ENCODE assay signal across 1 cellular context in genomic region chr1:44780583-44781121, GRCh38.
A peak's percentile ranks its signal among the peaks of the same experiment; 100 is the strongest.
TF ChIP-seq lines count a peak whose summit lies in the region.

No MANE protein-coding gene starts in this region.

TF ChIP-seq in H1, 55 proteins besides CTCF, POLR2A, EP300 and RAD21:
- no peak for TF ChIP-seq CHD1 (IDR thresholded peaks at IDR 0.05; ENCODE audit: low read depth, low read length)
- TF ChIP-seq POU5F1 (IDR thresholded peaks at IDR 0.05; ENCODE audit: low read depth, low read length) = no peak
- TF ChIP-seq ATF2 (IDR thresholded peaks at IDR 0.05; ENCODE audit: low read length) = 0 out of 2 replicates have a peak, but pooled peaks have one; percentile 20
- TF ChIP-seq POLR2AphosphoS5 (IDR thresholded peaks at IDR 0.05; ENCODE audit: low read depth, low read length) = peak; percentile 81
